ENCODE assay signal across 17 cellular contexts in the genomic region with DNA sequence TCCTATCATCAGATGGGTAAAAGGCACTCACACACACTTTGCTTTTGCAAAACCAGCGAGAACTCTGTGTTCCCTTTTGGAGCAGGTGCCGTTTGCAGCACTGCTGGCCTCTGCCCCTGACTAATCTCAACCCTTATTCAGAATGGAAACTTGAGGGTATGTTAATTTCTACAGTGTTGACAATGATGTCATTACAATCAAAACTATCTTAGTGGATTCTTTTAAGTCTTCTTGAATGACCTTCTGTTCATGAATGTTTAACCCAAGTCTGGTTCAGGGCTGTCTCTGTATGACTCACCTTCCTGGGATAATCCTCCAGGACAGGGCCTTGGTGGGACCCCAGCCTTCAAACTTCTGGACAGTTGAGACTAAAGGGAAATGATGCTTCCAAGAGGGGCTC.
DNase-seq lines count a peak whose midpoint lies in the region; ATAC-seq, FAIRE-seq and TF ChIP-seq lines count a peak whose summit lies in the region.
"Had no signal": no experiment of that assay in that cellular context is flagged by ENCODE, and none has a peak within 500 bp of the region (broad histone marks: within the 10 kb centered on the region; RNA-seq: fewer than 3 reads in every experiment).

No MANE protein-coding gene starts in this region.

- no peaks in the 10 kb centered on the region for H3K4me1 Mint-ChIP-seq in mesothelial cell of epicardium

- H3K9me3 Mint-ChIP-seq in mesothelial cell of epicardium, result no peaks in the 10 kb centered on the region
- H3K9me3 Mint-ChIP-seq: H9 had no signal

- CTCF ChIA-PET in HepG2 (lab: Yijun Ruan, JAX; ENCODE audit: low intra/inter-chr PET ratio, low total read pairs), result no interaction called here

- no peak overlapping the region for H3K4me2 ChIP-seq in HepG2 (ENCODE audit: low read depth, low read length)
- H3K4me2 ChIP-seq: SK-N-SH had no signal

- H3K36me3 Mint-ChIP-seq in mesothelial cell of epicardium, result no peaks in the 10 kb centered on the region

- in situ Hi-C loops in HepG2 (cut with HindIII; ENCODE audit: extremely low pct_ligation_motif_present, low pct_unique_long_range_greater_than_20kb), result no loop called here

- DNase-seq in HepG2 (ENCODE audit: low spot score), result no peak
- no peak for DNase-seq in right lobe of liver
- DNase-seq in RPMI8226, result peak; percentile 37
- peak; percentile 87 for DNase-seq in kidney epithelial cell (ENCODE audit: low read depth)
- DNase-seq in mesothelial cell of epicardium (ENCODE audit: low spot score in 2 of 2, unreplicated experiment in 2 of 2), result no peak
- no peak for DNase-seq in stomach
- no peak for DNase-seq in HuH-7.5 (ENCODE audit: low spot score)
- DNase-seq in erythroblast (lab: John Stamatoyannopoulos, UW), result no peak
- DNase-seq: 8988T, DMS153, H9, NCI-H1092 treated with DMSO at 0.1 percent for 48 hours, NCI-H1694, NCI-H2107, NCI-H226, NCI-H69, SK-N-SH had no signal

- H3K27ac Mint-ChIP-seq in mesothelial cell of epicardium, result no peak overlapping the region
- H3K27ac Mint-ChIP-seq: H9 had no signal

- no peaks in the 10 kb centered on the region for H4K20me1 ChIP-seq in HepG2 (ENCODE audit: insufficient read depth, low read length)

- BruUV-seq in HepG2 (replicated peaks; lab: Mats Ljungman, UMichigan), result no TSS peak

- H3K27me3 Mint-ChIP-seq in mesothelial cell of epicardium (ENCODE audit: low read depth), result peaks cover 6% of the 10 kb centered on the region

- no peaks in the 10 kb centered on the region for H3K9me3 ChIP-seq in HepG2 (ENCODE audit: low read length)
- H3K9me3 ChIP-seq in right lobe of liver, result no peaks in the 10 kb centered on the region
- H3K9me3 ChIP-seq in stomach, result peaks cover 0 to 8% (median 0%) of the 10 kb centered on the region in 4 donors

- no peak overlapping the region for H3K27ac ChIP-seq in HepG2 (ENCODE audit: extremely low read length, insufficient read depth, low read length)
- H3K27ac ChIP-seq in right lobe of liver, result no peak overlapping the region
- H3K27ac ChIP-seq in stomach, result no peak overlapping the region

- TF ChIP-seq EP300 in HepG2 (IDR thresholded peaks at IDR 0.05; ENCODE audit: low read depth in 2 of 2, low read length in 2 of 2), result no peak
- TF ChIP-seq EP300 in HepG2 (CRISPR knock-in tag; IDR thresholded peaks at IDR 0.05; ENCODE audit: borderline replicate concordance), result no peak
- no peak for TF ChIP-seq EP300 in stomach (IDR thresholded peaks at IDR 0.05)

- H3K9ac ChIP-seq in HepG2 (ENCODE audit: insufficient read depth, low read depth, low read length), result no peak overlapping the region
- H3K9ac ChIP-seq: SK-N-SH had no signal

- TF ChIP-seq POLR2A in HepG2 (IDR thresholded peaks at IDR 0.05; ENCODE audit: insufficient read depth in 1 of 2, low read depth in 2 of 2, low read length in 2 of 2) (no peak), right lobe of liver (IDR thresholded peaks at IDR 0.05) (no peak), stomach (IDR thresholded peaks at IDR 0.05) (no peak), erythroblast (IDR thresholded peaks at IDR 0.05; ENCODE audit: low read length) (no peak)

- no peaks in the 10 kb centered on the region for H3K79me2 ChIP-seq in HepG2 (ENCODE audit: insufficient read depth, low read length)

- POLR2A ChIA-PET in HepG2 (lab: Yijun Ruan, JAX), result no interaction called here

- WGBS in HepG2 (ENCODE audit: low lambda C conversion rate), result 3% methylated on average over 2 of the region's 2 CpGs
- 36% methylated on average over 2 of the region's 2 CpGs for WGBS in right lobe of liver (ENCODE audit: insufficient coverage, low coverage, low lambda C conversion rate, missing lambda C conversion rate)
- WGBS in stomach, 5 donors, result 41 to 78% (median 58%) methylated on average over 2 of the region's 2 CpGs

- no peak for TF ChIP-seq RAD21 in HepG2 (CRISPR knock-in tag; IDR thresholded peaks at IDR 0.05)

- H3K4me3 ChIP-seq in HepG2 (replicated peaks in 1 of 3; ENCODE audit: insufficient read depth in 1 of 3, low read depth in 2 of 3, low read length in 3 of 3) (no peak overlapping the region), right lobe of liver (no peak overlapping the region), kidney epithelial cell (ENCODE audit: low read depth, low read length) (no peak overlapping the region), stomach (no peak overlapping the region)

- no peak overlapping the region for H3K4me3 Mint-ChIP-seq in mesothelial cell of epicardium

- H3K27me3 ChIP-seq in HepG2 (ENCODE audit: control insufficient read depth in 1 of 2, insufficient read depth in 2 of 2, low read length in 2 of 2) (peaks cover under 1 to 1% of the 10 kb centered on the region in 2 experiments; a peak in 1 of 5 replicates), right lobe of liver (no peaks in the 10 kb centered on the region), kidney epithelial cell (ENCODE audit: control insufficient read depth, insufficient read depth, low read length) (no peaks in the 10 kb centered on the region), stomach (peaks cover 0 to 37% (median 0%) of the 10 kb centered on the region in 3 donors)

- ATAC-seq in HepG2 (no peak), right lobe of liver (no peak)

- H2AFZ ChIP-seq in HepG2 (ENCODE audit: low read length), result no peak overlapping the region

- TF ChIP-seq CTCF in HepG2 (CRISPR knock-in tag; IDR thresholded peaks at IDR 0.05) (no peak), right lobe of liver (IDR thresholded peaks at IDR 0.05) (no peak), kidney epithelial cell (IDR thresholded peaks at IDR 0.05; ENCODE audit: insufficient read depth, low read length, poor library complexity, severe bottlenecking) (no peak), mesothelial cell of epicardium (IDR thresholded peaks at IDR 0.05; ENCODE audit: unreplicated experiment) (no peak), stomach (IDR thresholded peaks at IDR 0.05) (no peak)

- intact Hi-C loops in HepG2 (cut with micrococcal nuclease; ENCODE audit: unreplicated experiment), result no loop called here
- intact Hi-C loops in right lobe of liver (cut with DNase I), result no loop called here
- intact Hi-C loops in stomach (cut with DNase I; ENCODE audit: low total_unique reads), result no loop called here

- H3K36me3 ChIP-seq in HepG2 (replicated peaks in 1 of 2; ENCODE audit: control insufficient read depth in 1 of 2, insufficient read depth in 2 of 2, low read length in 2 of 2) (no peaks in the 10 kb centered on the region), right lobe of liver (no peaks in the 10 kb centered on the region), kidney epithelial cell (ENCODE audit: control insufficient read depth, insufficient read depth, low read length) (no peaks in the 10 kb centered on the region), stomach (no peaks in the 10 kb centered on the region)

- H3K4me1 ChIP-seq in HepG2 (ENCODE audit: insufficient read depth, low read length) (no peaks in the 10 kb centered on the region), right lobe of liver (no peaks in the 10 kb centered on the region), stomach (no peaks in the 10 kb centered on the region)

- no peak for FAIRE-seq in HepG2 (lab: Jason Lieb, UNC)

TF ChIP-seq in HepG2, 621 proteins besides CTCF, POLR2A, EP300 and RAD21:
- TF ChIP-seq ZMYM2 (CRISPR knock-in tag; IDR thresholded peaks at IDR 0.05) (no peak), ATF7 (IDR thresholded peaks at IDR 0.05) (peak; percentile 86), ATF7 (CRISPR knock-in tag; IDR thresholded peaks at IDR 0.05) (no peak), PHF5A (CRISPR knock-in tag; IDR thresholded peaks at IDR 0.05; ENCODE audit: low read depth, unreplicated experiment) (no peak)

Comparison
In these comparisons a context has a peak if more than half of its experiments do, and no peak if none do; other contexts are left out.
1. DNase-seq: peak in RPMI8226 (single experiment) and kidney epithelial cell (single experiment); none in HepG2 (single experiment), right lobe of liver (0 of 3), mesothelial cell of epicardium (0 of 2), stomach (single experiment), HuH-7.5 (single experiment) and erythroblast (0 of 2).